ENCODE assay signal across 13 cellular contexts in the genomic region with DNA sequence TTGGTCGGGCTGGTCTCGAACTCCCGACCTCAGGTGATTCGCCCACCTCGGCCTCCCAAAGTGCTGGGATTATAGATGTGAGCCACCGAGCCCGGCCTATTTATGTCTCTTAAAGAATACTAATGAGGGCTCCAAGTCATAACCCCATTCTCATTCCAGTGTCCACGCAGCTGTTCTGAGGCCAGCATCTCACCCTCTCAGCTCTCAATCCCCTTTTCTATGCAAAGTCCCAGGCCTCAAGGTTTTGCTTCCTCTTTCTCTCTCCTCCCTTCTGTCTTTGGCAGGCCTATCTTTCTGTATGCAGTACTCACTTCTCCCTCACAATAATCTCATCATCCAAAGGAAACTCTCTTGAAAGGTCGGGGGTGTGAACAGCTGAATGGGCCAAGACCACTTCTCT. TPM values are rescaled to one million over a fixed set of nuclear protein-coding genes. Genes with fewer than 3 reads are reported as not detected.
DNase-seq lines count a peak whose midpoint lies in the region; ATAC-seq, FAIRE-seq and TF ChIP-seq lines count a peak whose summit lies in the region.
"Had no signal": no experiment of that assay in that cellular context is flagged by ENCODE, and none has a peak within 500 bp of the region (broad histone marks: within the 10 kb centered on the region; RNA-seq: fewer than 3 reads in every experiment).

No MANE protein-coding gene starts in this region.

- no peak overlapping the region for H3K4me2 ChIP-seq in osteoblast (ENCODE audit: insufficient read depth, low read length)

- H3K79me2 ChIP-seq in osteoblast (ENCODE audit: insufficient read depth, low read length) = no peaks in the 10 kb centered on the region

- TF ChIP-seq POLR2A in stomach (IDR thresholded peaks at IDR 0.05) = no peak

- no peaks in the 10 kb centered on the region for H4K20me1 ChIP-seq in osteoblast (ENCODE audit: insufficient read depth, low read length)

- FAIRE-seq in HTR-8/SVneo (lab: Jason Lieb, UNC) = no peak
- FAIRE-seq: astrocyte had no signal

- ATAC-seq in GM19043 (IDR thresholded peaks at IDR 0.05; ENCODE audit: low read depth, unreplicated experiment) (peak; percentile 78), HG02610 (IDR thresholded peaks at IDR 0.05; ENCODE audit: unreplicated experiment) (peak; percentile 75), HG03565 (IDR thresholded peaks at IDR 0.05; ENCODE audit: unreplicated experiment) (peak; percentile 64), HG03196 (IDR thresholded peaks at IDR 0.05; ENCODE audit: unreplicated experiment) (no peak)
- ATAC-seq: lower lobe of right lung had no signal

- no peak for TF ChIP-seq CTCF in osteoblast (IDR thresholded peaks at IDR 0.05; ENCODE audit: extremely low read depth, low read depth, low read length)
- TF ChIP-seq CTCF in stomach (IDR thresholded peaks at IDR 0.05) = no peak

- no peak for TF ChIP-seq EP300 in stomach (IDR thresholded peaks at IDR 0.05)

- H3K27ac ChIP-seq in osteoblast (ENCODE audit: low read depth, low read length) (no peak overlapping the region), stomach (no peak overlapping the region)
- H3K27ac ChIP-seq: lower lobe of right lung, right atrium auricular region had no signal

- peak; percentile 26 for DNase-seq in osteoblast (ENCODE audit: insufficient read length, low spot score, missing footprints)
- no peak for DNase-seq in cerebellar nuclear complex (lab: John Stamatoyannopoulos, UW)
- no peak for DNase-seq in stomach
- no peak for DNase-seq in HTR-8/SVneo (ENCODE audit: insufficient read length, low spot score)
- DNase-seq: lower lobe of right lung; NCI-H2107; stimulated activated CD8-positive, alpha-beta memory T cell treated with anti-CD3 and anti-CD28 coated beads, Interleukin-4, amount 100 ng/mL, for 48 hours had no signal

- H3K36me3 ChIP-seq in osteoblast (ENCODE audit: insufficient read depth, low read length) (no peaks in the 10 kb centered on the region), stomach (no peaks in the 10 kb centered on the region)
- H3K36me3 ChIP-seq: lower lobe of right lung, right atrium auricular region had no signal

- H3K4me1 ChIP-seq in osteoblast (ENCODE audit: insufficient read depth, low read length) (no peaks in the 10 kb centered on the region), stomach (peaks cover 0 to 32% (median 9%) of the 10 kb centered on the region in 4 donors)
- H3K4me1 ChIP-seq: right atrium auricular region had no signal

- H3K4me3 ChIP-seq in osteoblast (ENCODE audit: insufficient read depth, low read length) (no peak overlapping the region), stomach (no peak overlapping the region)
- H3K4me3 ChIP-seq: lower lobe of right lung, right atrium auricular region had no signal

- 85 to 94% (median 89%) methylated on average over 9 of the region's 9 CpGs for WGBS in stomach, 5 donors

- H3K9me3 ChIP-seq in osteoblast (ENCODE audit: low read depth, low read length) (no peaks in the 10 kb centered on the region), stomach (no peaks in the 10 kb centered on the region)
- H3K9me3 ChIP-seq: lower lobe of right lung, right atrium auricular region had no signal

- no peak overlapping the region for H2AFZ ChIP-seq in osteoblast (ENCODE audit: low read length)

- intact Hi-C loops in stomach (cut with DNase I; ENCODE audit: low total_unique reads) = no loop called here

- H3K27me3 ChIP-seq in osteoblast (ENCODE audit: insufficient read depth, low read length) (peaks cover 17% of the 10 kb centered on the region), stomach (no peaks in the 10 kb centered on the region)
- H3K27me3 ChIP-seq: right atrium auricular region had no signal

RNA-seq across cellular contexts. Expression of gene VSIR, which starts 28.0 kb away (rescaled TPM):
- total RNA-seq in osteoblast = 69.5 and 75.3 TPM in 2 replicates
- 100 to 1,000 TPM in 1 of 5 donors, 10 to 100 TPM in 4; 14.7 to 103 (median 16.5) TPM for total RNA-seq in stomach
- polyA plus RNA-seq in stomach = 10 to 100 TPM; 14.2 to 21.7 (median 15.9) TPM

RNA-seq across cellular contexts. Expression of gene PSAP, which starts 49.7 kb away (rescaled TPM):
- total RNA-seq in osteoblast (1,248 and 1,391 TPM in 2 replicates), stomach (100 to 1,000 TPM; 176 to 709 (median 604) TPM)
- 100 to 1,000 TPM; 174 to 311 (median 308) TPM for polyA plus RNA-seq in stomach
